1 cellular context compared by ENCODE assay signal in the genomic region with DNA sequence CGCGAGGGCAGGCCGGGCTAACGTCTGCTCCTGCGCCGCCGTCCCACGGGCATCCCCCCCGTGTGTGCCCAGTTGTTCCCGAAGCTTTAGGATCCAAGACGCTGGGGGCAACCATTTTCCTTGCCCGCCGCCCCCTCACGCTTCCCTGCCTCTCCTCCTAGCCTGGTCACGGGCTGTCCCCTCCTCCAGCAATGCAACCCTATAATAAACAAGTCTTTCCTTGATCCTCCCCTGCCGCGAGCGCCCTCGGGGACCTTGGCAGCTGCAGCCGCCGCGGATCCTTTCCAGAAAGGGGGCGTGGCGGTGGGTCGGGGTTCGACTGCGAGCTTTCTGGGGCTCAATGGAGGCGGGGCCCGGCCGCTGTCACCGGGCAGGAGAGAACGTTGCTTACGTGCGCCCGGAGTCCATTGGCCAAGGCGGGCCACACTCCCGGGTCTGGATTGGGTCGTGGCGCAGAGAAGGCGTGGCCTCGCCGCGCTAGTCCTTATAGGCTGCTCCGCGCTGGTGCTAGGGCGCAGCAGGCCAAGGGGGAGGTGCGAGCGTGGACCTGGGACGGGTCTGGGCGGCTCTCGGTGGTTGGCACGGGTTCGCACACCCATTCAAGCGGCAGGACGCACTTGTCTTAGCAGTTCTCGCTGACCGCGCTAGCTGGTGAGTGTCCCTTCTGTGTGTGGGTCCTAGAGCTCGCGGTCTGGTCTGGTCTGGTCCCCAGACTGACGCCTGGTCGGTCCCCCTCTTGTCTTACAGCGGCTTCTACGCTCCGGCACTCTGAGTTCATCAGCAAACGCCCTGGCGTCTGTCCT.
TF ChIP-seq lines count a peak whose summit lies in the region.

A gene with protein sequence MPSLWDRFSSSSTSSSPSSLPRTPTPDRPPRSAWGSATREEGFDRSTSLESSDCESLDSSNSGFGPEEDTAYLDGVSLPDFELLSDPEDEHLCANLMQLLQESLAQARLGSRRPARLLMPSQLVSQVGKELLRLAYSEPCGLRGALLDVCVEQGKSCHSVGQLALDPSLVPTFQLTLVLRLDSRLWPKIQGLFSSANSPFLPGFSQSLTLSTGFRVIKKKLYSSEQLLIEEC (plus strand): TSS at position 515 of the 803 bp plus-strand sequence. CDS start 293 bp downstream, outside the sequence.

TF ChIP-seq in WTC11, 78 proteins besides CTCF, POLR2A, EP300 and RAD21 (continued from another document and continues in another):
- TF ChIP-seq E2F5 (CRISPR knock-in tag; IDR thresholded peaks at IDR 0.05) (peak; percentile 30; the same call in 1 of the 2 replicates), GRHL2 (CRISPR knock-in tag; IDR thresholded peaks at IDR 0.05; ENCODE audit: insufficient replicate concordance, severe bottlenecking) (no peak), MXD4 (CRISPR knock-in tag; IDR thresholded peaks at IDR 0.05; ENCODE audit: borderline replicate concordance) (no peak), ERG (CRISPR knock-in tag; IDR thresholded peaks at IDR 0.05) (peak; percentile 72; the same call in 1 of the 2 replicates), ZNF423 (CRISPR knock-in tag; IDR thresholded peaks at IDR 0.05) (peak; percentile 72), HMGXB4 (CRISPR knock-in tag; IDR thresholded peaks at IDR 0.05) (no peak; the same call in 1 of the 2 replicates), MYBL2 (CRISPR knock-in tag; IDR thresholded peaks at IDR 0.05) (peak; percentile 22), ZNF425 (CRISPR knock-in tag; conservative IDR thresholded peaks at IDR 0.05) (no peak), ZSCAN18 (CRISPR knock-in tag; IDR thresholded peaks at IDR 0.05) (no peak), TCF7 (CRISPR knock-in tag; IDR thresholded peaks at IDR 0.05; ENCODE audit: low read depth) (no peak), ATF6 (CRISPR knock-in tag; IDR thresholded peaks at IDR 0.05) (no peak), OVOL2 (CRISPR knock-in tag; IDR thresholded peaks at IDR 0.05; ENCODE audit: borderline replicate concordance) (no peak; the same call in 1 of the 2 replicates), ESRRA (CRISPR knock-in tag; IDR thresholded peaks at IDR 0.05; ENCODE audit: borderline replicate concordance) (peak; percentile 52; the same call in 1 of the 2 replicates), ZNF232 (CRISPR knock-in tag; IDR thresholded peaks at IDR 0.05) (peak; percentile 96; the same call in 1 of the 2 replicates), ZNF219 (CRISPR knock-in tag; IDR thresholded peaks at IDR 0.05; ENCODE audit: borderline replicate concordance) (no peak), RELA (CRISPR knock-in tag; IDR thresholded peaks at IDR 0.05; ENCODE audit: borderline replicate concordance) (no peak), NFE2L1 (CRISPR knock-in tag; IDR thresholded peaks at IDR 0.05) (peak; percentile 67; the same call in 1 of the 2 replicates), GTF2I (CRISPR knock-in tag; conservative IDR thresholded peaks at IDR 0.05) (no peak), NFYB (CRISPR knock-in tag; conservative IDR thresholded peaks at IDR 0.05; ENCODE audit: low read depth) (peak; percentile 78), ZBTB21 (CRISPR knock-in tag; IDR thresholded peaks at IDR 0.05; ENCODE audit: borderline replicate concordance) (no peak), TEAD1 (CRISPR knock-in tag; IDR thresholded peaks at IDR 0.05) (peak; percentile 86; the same call in 1 of the 2 replicates), ZNF416 (CRISPR knock-in tag; IDR thresholded peaks at IDR 0.05) (peak; percentile 89), CREB1 (CRISPR knock-in tag; IDR thresholded peaks at IDR 0.05) (no peak), RORB (CRISPR knock-in tag; IDR thresholded peaks at IDR 0.05) (peak; percentile 94), NR2C2 (CRISPR knock-in tag; IDR thresholded peaks at IDR 0.05) (no peak), ZNF396 (CRISPR knock-in tag; IDR thresholded peaks at IDR 0.05; ENCODE audit: borderline replicate concordance) (no peak), FOXP1 (CRISPR knock-in tag; IDR thresholded peaks at IDR 0.05; ENCODE audit: borderline replicate concordance) (peak; percentile 85; the same call in 1 of the 2 replicates), SOX15 (CRISPR knock-in tag; IDR thresholded peaks at IDR 0.05) (no peak), STAT6 (CRISPR knock-in tag; conservative IDR thresholded peaks at IDR 0.05; ENCODE audit: low read depth) (no peak), IRF2 (CRISPR knock-in tag; IDR thresholded peaks at IDR 0.05; ENCODE audit: borderline replicate concordance, low read depth) (peak; percentile 25; the same call in 1 of the 2 replicates), ATF1 (CRISPR knock-in tag; IDR thresholded peaks at IDR 0.05) (no peak)
- TF ChIP-seq, protein P1, sequence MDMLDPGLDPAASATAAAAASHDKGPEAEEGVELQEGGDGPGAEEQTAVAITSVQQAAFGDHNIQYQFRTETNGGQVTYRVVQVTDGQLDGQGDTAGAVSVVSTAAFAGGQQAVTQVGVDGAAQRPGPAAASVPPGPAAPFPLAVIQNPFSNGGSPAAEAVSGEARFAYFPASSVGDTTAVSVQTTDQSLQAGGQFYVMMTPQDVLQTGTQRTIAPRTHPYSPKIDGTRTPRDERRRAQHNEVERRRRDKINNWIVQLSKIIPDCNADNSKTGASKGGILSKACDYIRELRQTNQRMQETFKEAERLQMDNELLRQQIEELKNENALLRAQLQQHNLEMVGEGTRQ (CRISPR knock-in tag; IDR thresholded peaks at IDR 0.05) = no peak
- TF ChIP-seq, protein P2, sequence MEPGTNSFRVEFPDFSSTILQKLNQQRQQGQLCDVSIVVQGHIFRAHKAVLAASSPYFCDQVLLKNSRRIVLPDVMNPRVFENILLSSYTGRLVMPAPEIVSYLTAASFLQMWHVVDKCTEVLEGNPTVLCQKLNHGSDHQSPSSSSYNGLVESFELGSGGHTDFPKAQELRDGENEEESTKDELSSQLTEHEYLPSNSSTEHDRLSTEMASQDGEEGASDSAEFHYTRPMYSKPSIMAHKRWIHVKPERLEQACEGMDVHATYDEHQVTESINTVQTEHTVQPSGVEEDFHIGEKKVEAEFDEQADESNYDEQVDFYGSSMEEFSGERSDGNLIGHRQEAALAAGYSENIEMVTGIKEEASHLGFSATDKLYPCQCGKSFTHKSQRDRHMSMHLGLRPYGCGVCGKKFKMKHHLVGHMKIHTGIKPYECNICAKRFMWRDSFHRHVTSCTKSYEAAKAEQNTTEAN (CRISPR knock-in tag; IDR thresholded peaks at IDR 0.05) = no peak
- TF ChIP-seq, protein P3, sequence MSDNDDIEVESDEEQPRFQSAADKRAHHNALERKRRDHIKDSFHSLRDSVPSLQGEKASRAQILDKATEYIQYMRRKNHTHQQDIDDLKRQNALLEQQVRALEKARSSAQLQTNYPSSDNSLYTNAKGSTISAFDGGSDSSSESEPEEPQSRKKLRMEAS (CRISPR knock-in tag; IDR thresholded peaks at IDR 0.05) = peak; percentile 70; the same call in 1 of the 2 replicates
- TF ChIP-seq, protein P4, sequence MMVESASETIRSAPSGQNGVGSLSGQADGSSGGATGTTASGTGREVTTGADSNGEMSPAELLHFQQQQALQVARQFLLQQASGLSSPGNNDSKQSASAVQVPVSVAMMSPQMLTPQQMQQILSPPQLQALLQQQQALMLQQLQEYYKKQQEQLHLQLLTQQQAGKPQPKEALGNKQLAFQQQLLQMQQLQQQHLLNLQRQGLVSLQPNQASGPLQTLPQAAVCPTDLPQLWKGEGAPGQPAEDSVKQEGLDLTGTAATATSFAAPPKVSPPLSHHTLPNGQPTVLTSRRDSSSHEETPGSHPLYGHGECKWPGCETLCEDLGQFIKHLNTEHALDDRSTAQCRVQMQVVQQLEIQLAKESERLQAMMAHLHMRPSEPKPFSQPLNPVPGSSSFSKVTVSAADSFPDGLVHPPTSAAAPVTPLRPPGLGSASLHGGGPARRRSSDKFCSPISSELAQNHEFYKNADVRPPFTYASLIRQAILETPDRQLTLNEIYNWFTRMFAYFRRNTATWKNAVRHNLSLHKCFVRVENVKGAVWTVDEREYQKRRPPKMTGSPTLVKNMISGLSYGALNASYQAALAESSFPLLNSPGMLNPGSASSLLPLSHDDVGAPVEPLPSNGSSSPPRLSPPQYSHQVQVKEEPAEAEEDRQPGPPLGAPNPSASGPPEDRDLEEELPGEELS (CRISPR knock-in tag; IDR thresholded peaks at IDR 0.05) = no peak
